8 cellular contexts compared by ENCODE assay signal in genomic region chr15:39580117-39580629, GRCh38. TPM values are rescaled to one million over a fixed set of nuclear protein-coding genes. Genes with fewer than 3 reads are reported as not detected.
DNase-seq lines count a peak whose midpoint lies in the region; TF ChIP-seq lines count a peak whose summit lies in the region.

No MANE protein-coding gene starts in this region.

- H3K9me3 ChIP-seq in GM23248 (ENCODE audit: low read depth) (no peaks in the 10 kb centered on the region), Loucy (ENCODE audit: insufficient read depth, low read depth, low read length) (no peaks in the 10 kb centered on the region), SK-N-MC (ENCODE audit: low read depth, low read length) (no peaks in the 10 kb centered on the region)

- H4K20me1 ChIP-seq in GM23248 (ENCODE audit: insufficient read depth) = peaks cover 14% of the 10 kb centered on the region; the same call in 1 of the 2 replicates
- no peaks in the 10 kb centered on the region for H4K20me1 ChIP-seq in Loucy (ENCODE audit: insufficient read depth, low read length, poor library complexity, severe bottlenecking)

- peak overlapping the region; percentile 81 for H3K4me2 ChIP-seq in GM23248 (ENCODE audit: unreplicated experiment)
- H3K4me2 ChIP-seq in Loucy (ENCODE audit: low read depth, low read length, poor library complexity, severe bottlenecking) = no peak overlapping the region

- H2AFZ ChIP-seq in GM23248 (peak overlapping the region; percentile 25; the same call in 1 of the 2 replicates), Loucy (ENCODE audit: low read length) (no peak overlapping the region)

- no peak overlapping the region for H3K27ac Mint-ChIP-seq in activated naive CD4-positive, alpha-beta T cell treated with anti-CD3 and anti-CD28 coated beads, Interleukin-2, amount 10 ng/mL, durations not matched to agents 7 days and 5 days

- no peaks in the 10 kb centered on the region for H3K36me3 Mint-ChIP-seq in activated naive CD4-positive, alpha-beta T cell treated with anti-CD3 and anti-CD28 coated beads, Interleukin-2, amount 10 ng/mL, durations not matched to agents 7 days and 5 days

- peak; percentile 40 for TF ChIP-seq CTCF in Loucy (conservative IDR thresholded peaks at IDR 0.05; ENCODE audit: low read length)

- peak overlapping the region; percentile 95 for H3K27ac ChIP-seq in GM23248
- no peak overlapping the region for H3K27ac ChIP-seq in SK-N-MC
- no peak overlapping the region for H3K27ac ChIP-seq in substantia nigra (ENCODE audit: low read depth, low read length, poor library complexity, severe bottlenecking)

- DNase-seq in DMS153 (lab: John Stamatoyannopoulos, UW) (peak; percentile 41), GM23248 (peak; percentile 96), SK-N-MC (ENCODE audit: low read depth, low spot score) (no peak), germinal center (ENCODE audit: low spot score) (peak; percentile 81), occipital lobe (lab: John Stamatoyannopoulos, UW) (peak; percentile 77), substantia nigra (lab: John Stamatoyannopoulos, UW) (peak in 42 of 49 donors; percentile 9 to 84 (median 55))
- DNase-seq in activated naive CD4-positive, alpha-beta T cell treated with anti-CD3 and anti-CD28 coated beads, Interleukin-2, amount 10 ng/mL, durations not matched to agents 7 days and 5 days = peak; percentile 90

- H3K27me3 Mint-ChIP-seq in activated naive CD4-positive, alpha-beta T cell treated with anti-CD3 and anti-CD28 coated beads, Interleukin-2, amount 10 ng/mL, durations not matched to agents 7 days and 5 days = peaks cover 84% of the 10 kb centered on the region

- in situ Hi-C loops in GM23248 (cut with MboI) = loop anchor here (5.0 kb wide), 1 partner anchor 408 kb away; no protein-coding TSS in a partner anchor

- H3F3A ChIP-seq in GM23248 (ENCODE audit: insufficient read depth) (peaks cover 55% of the 10 kb centered on the region), Loucy (ENCODE audit: low read depth) (no peaks in the 10 kb centered on the region)

- peaks cover 17% of the 10 kb centered on the region for H3K4me1 Mint-ChIP-seq in activated naive CD4-positive, alpha-beta T cell treated with anti-CD3 and anti-CD28 coated beads, Interleukin-2, amount 10 ng/mL, durations not matched to agents 7 days and 5 days

- H3K9ac ChIP-seq in GM23248 (peak overlapping the region; percentile 89), Loucy (ENCODE audit: low read depth, low read length, poor library complexity, severe bottlenecking) (no peak overlapping the region), SK-N-MC (ENCODE audit: insufficient read length) (no peak overlapping the region)

- CTCF ChIA-PET in activated naive CD4-positive, alpha-beta T cell treated with anti-CD3 and anti-CD28 coated beads, Interleukin-2, amount 10 ng/mL, durations not matched to agents 7 days and 5 days (lab: Charles Lee) = interaction anchor here (0.7 to 8.5 kb wide), 16 partner anchors 11 to 878 kb away, joined by 3 to 146 read pairs (median 4); no protein-coding TSS in a partner anchor

- peak overlapping the region; percentile 74 for H3K4me3 ChIP-seq in GM23248
- no peak overlapping the region for H3K4me3 ChIP-seq in Loucy (ENCODE audit: low read length, poor library complexity, severe bottlenecking)
- peak overlapping the region; percentile 76 for H3K4me3 ChIP-seq in SK-N-MC

- H3K79me2 ChIP-seq in GM23248 (ENCODE audit: insufficient read depth) (peaks cover 15% of the 10 kb centered on the region; the same call in 1 of the 2 replicates), Loucy (ENCODE audit: insufficient read depth, low read length) (no peaks in the 10 kb centered on the region)

- H3K4me1 ChIP-seq in GM23248 (ENCODE audit: insufficient read depth) (peaks cover 16% of the 10 kb centered on the region), Loucy (ENCODE audit: insufficient read depth, low read length, poor library complexity, severe bottlenecking) (peaks cover 3% of the 10 kb centered on the region)

- H3K36me3 ChIP-seq in GM23248 (ENCODE audit: low read depth) (peaks cover 25% of the 10 kb centered on the region), Loucy (ENCODE audit: insufficient read depth, low read length) (no peaks in the 10 kb centered on the region), SK-N-MC (ENCODE audit: insufficient read depth, low read length) (no peaks in the 10 kb centered on the region)

- H3K27me3 ChIP-seq in GM23248 (replicated peaks; ENCODE audit: insufficient read depth) = no peaks in the 10 kb centered on the region
- H3K27me3 ChIP-seq in Loucy (ENCODE audit: insufficient read depth, low read length, poor library complexity, severe bottlenecking) = no peaks in the 10 kb centered on the region

- peak overlapping the region; percentile 50 for H3K4me3 Mint-ChIP-seq in activated naive CD4-positive, alpha-beta T cell treated with anti-CD3 and anti-CD28 coated beads, Interleukin-2, amount 10 ng/mL, durations not matched to agents 7 days and 5 days

- H3K9me2 ChIP-seq in GM23248 (ENCODE audit: insufficient read depth) = no peaks in the 10 kb centered on the region
- H3K9me2 ChIP-seq in Loucy (replicated peaks; ENCODE audit: low read depth, low read length) = no peaks in the 10 kb centered on the region

- no peaks in the 10 kb centered on the region for H3K9me3 Mint-ChIP-seq in activated naive CD4-positive, alpha-beta T cell treated with anti-CD3 and anti-CD28 coated beads, Interleukin-2, amount 10 ng/mL, durations not matched to agents 7 days and 5 days

- WGBS in GM23248 (ENCODE audit: low coverage in 1 of 2, low lambda C conversion rate in 2 of 2, missing lambda C conversion rate in 2 of 2), 2 experiments = 1% methylated on average over 42 of the region's 43 CpGs

RNA-seq across cellular contexts. Expression of gene THBS1, which starts 0.7 kb away (rescaled TPM):
- total RNA-seq in GM23248 (2014; rRNA removed; shearing (Covaris generic)) = 7,697 and 8,549 TPM in 2 replicates
- polyA plus RNA-seq in GM23248 (2016; fragmentation: Nextera tagmentation; extraction: Ambion mirVana) = 2,858 and 2,877 TPM in 2 replicates
- total RNA-seq in occipital lobe = 171 TPM

Comparison
In these comparisons a context has a peak if more than half of its experiments do, and no peak if none do; other contexts are left out.
1. RNA of gene THBS1, which starts 0.7 kb away (total RNA-seq): 7,697 to 8,549 TPM in GM23248; 171 TPM in occipital lobe (single experiment); every median in the first group is over 10 times any median in the second.